ENCODE assay signal across 8 cellular contexts in genomic region chr13:112873851-112874750, GRCh38.
A peak's percentile ranks its signal among the peaks of the same experiment; 100 is the strongest.
DNase-seq lines count a peak whose midpoint lies in the region; ATAC-seq and TF ChIP-seq lines count a peak whose summit lies in the region.

No MANE protein-coding gene starts in this region.

- peak overlapping the region in 9 of 12 donors; percentile 6 to 55 (median 29) for H3K27ac ChIP-seq in heart left ventricle

- TF ChIP-seq POLR2A in heart left ventricle (IDR thresholded peaks at IDR 0.05), result no peak

- intact Hi-C loops in heart left ventricle (cut with DNase I), result loop anchor here in 8 of 10 donors (1.0 to 10.0 kb wide), 6 partner anchors 185 to 235 kb away; no protein-coding TSS in a partner anchor

- peaks cover 0 to 15% (median 5%) of the 10 kb centered on the region in 12 donors for H3K4me1 ChIP-seq in heart left ventricle

- H3K36me3 ChIP-seq in heart left ventricle, result peaks cover 0 to 64% (median 47%) of the 10 kb centered on the region in 9 donors

- H3K4me3 ChIP-seq in heart left ventricle, result peak overlapping the region in 2 of 12 donors; percentile 21 to 32

- no peaks in the 10 kb centered on the region for H3K27me3 ChIP-seq in heart left ventricle

- ATAC-seq in GM21717 (IDR thresholded peaks at IDR 0.05; ENCODE audit: unreplicated experiment) (peak; percentile 87), heart left ventricle (peak; percentile 54 to 89 (median 84))

- no peaks in the 10 kb centered on the region for H3K9me3 ChIP-seq in heart left ventricle

- 49 to 55% (median 52%) methylated on average over 25 to 40 of the region's 40 CpGs for WGBS in heart left ventricle, 4 donors

- DNase-seq in GM04504 (ENCODE audit: low read depth) (peak; percentile 31), HuH-7 (ENCODE audit: low spot score) (peak; percentile 97), RPMI7951 (ENCODE audit: low read depth) (peak; percentile 39), heart left ventricle (peak; percentile 76 to 87 (median 78)), retina (peak; percentile 88)
- peak; percentile 61 for DNase-seq in activated naive CD4-positive, alpha-beta T cell treated with anti-CD3 and anti-CD28 coated beads, Interleukin-2, amount 50 U/mL, for 16 hours
- no peak for DNase-seq in NK-92 treated with Interleukin-12 subunit alpha and Interleukin-12 subunit beta, amount 100 ng/mL, for 24 hours (lab: John Stamatoyannopoulos, UW)

- peak; percentile 90 to 97 (median 94) for TF ChIP-seq CTCF in heart left ventricle (IDR thresholded peaks at IDR 0.05)
